In the genomic region with DNA sequence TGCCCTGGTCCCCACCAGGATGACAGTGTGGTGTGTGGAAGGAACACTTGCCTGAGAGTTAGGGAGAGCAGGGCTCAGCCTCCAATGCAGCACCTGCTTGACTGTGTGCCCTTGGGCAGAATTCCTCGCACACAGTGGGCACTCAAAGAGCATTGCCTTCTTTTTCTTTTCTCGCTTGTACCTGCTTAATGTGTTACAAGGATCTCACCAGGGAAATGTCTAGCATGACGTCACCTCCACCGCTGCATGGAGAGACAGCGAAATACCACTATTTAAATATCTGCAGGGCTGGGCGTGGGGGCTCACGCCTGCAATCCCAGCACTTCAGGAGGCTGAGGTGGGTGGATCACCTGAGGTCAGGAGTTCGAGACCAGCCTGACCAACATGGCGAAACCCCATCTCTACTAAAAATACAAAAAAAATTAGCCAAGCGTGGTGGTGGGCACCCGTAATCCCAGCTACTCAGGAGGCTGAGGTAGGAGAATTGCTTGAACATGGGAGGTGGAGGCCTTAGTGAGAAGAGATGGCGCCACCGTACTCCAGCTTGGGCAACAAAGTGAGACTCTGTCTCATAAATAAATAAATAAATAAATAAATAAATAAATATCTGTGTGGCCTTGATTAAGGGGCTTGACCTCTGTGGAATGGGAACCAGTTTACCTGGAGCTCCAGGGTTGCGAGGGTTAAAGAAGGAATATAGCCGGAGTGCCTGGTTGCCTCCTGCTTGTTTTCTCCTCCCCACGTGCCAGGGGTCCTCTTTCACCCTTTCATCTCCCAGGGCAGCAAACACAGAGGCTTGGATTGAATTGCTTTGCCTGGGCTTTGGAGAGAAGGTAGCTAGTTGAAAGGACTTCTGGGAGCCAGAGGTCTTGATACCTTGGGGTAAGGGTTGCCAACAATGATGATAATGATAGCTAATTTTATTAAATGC, we compare ENCODE assay signal across 28 cellular contexts. TPM values are rescaled to one million over a fixed set of nuclear protein-coding genes. Genes with fewer than 3 reads are reported as not detected.
DNase-seq lines count a peak whose midpoint lies in the region; ATAC-seq lines count a peak whose summit lies in the region.
"Had no signal": no experiment of that assay in that cellular context is flagged by ENCODE, and none has a peak within 500 bp of the region (broad histone marks: within the 10 kb centered on the region; RNA-seq: fewer than 3 reads in every experiment).

No MANE protein-coding gene starts in this region.

- DNase-seq in NCI-H1417 (lab: John Stamatoyannopoulos, UW) (peak in 2 of 3 experiments; percentile 39 to 56), NCI-H1417 treated with DMSO at 0.1 percent for 48 hours (lab: John Stamatoyannopoulos, UW) (no peak), NCI-H2107 (lab: John Stamatoyannopoulos, UW) (peak; percentile 71), iPS-NIHi11 (ENCODE audit: low spot score) (peak; percentile 31), renal cortical epithelial cell (ENCODE audit: low read depth) (peak; percentile 85), nucleus accumbens (lab: John Stamatoyannopoulos, UW) (no peak), NAMALWA (ENCODE audit: low spot score) (no peak)
- DNase-seq: activated CD4-positive, alpha-beta T cell treated with anti-CD3 and anti-CD28 coated beads for 48 hours; activated T-cell treated with anti-CD3 and anti-CD28 coated beads, Interleukin-2, amount 50 U/mL, for 4 hours; body of pancreas; CD8-positive, alpha-beta T cell; DMS153; GDM1; heart left ventricle; naive thymus-derived CD4-positive, alpha-beta T cell; NCI-H1105; stimulated activated CD4-positive, alpha-beta T cell treated with anti-CD3 and anti-CD28 coated beads, Interleukin-15, amount 100 ng/mL, for 24 hours; stimulated activated naive CD8-positive, alpha-beta T cell treated with anti-CD3 and anti-CD28 coated beads, Interleukin-15, amount 100 ng/mL, for 72 hours; T-helper 2 cell had no signal

- no peak for ATAC-seq in HG02763 (IDR thresholded peaks at IDR 0.05; ENCODE audit: unreplicated experiment)
- ATAC-seq: activated T-cell treated with anti-CD3 and anti-CD28 coated beads, Interleukin-2, amount 50 U/mL, for 4 hours; body of pancreas; CD8-positive, alpha-beta T cell; heart left ventricle; left lobe of liver; naive thymus-derived CD4-positive, alpha-beta T cell; SK-N-SH treated with all-trans-retinoic acid at 6 μM for 48 hours; stimulated activated naive CD8-positive, alpha-beta T cell treated with anti-CD3 and anti-CD28 coated beads, Interleukin-15, amount 100 ng/mL, for 72 hours had no signal

RNA-seq across cellular contexts. Expression of gene SNX29, which starts 16.3 kb away (rescaled TPM):
- 4.7 and 62.9 TPM in 2 replicates for total RNA-seq in renal cortical epithelial cell

RNA-seq across cellular contexts. Expression of gene TNFRSF17, which starts 27.8 kb away (rescaled TPM):
- not detected in 2 replicates for total RNA-seq in renal cortical epithelial cell
- total RNA-seq: activated CD8-positive, alpha-beta memory T cell treated with anti-CD3 and anti-CD28 coated beads for 36 hours; activated T-cell treated with anti-CD3 and anti-CD28 coated beads, Interleukin-2, amount 50 U/mL, for 4 hours; body of pancreas; CD8-positive, alpha-beta T cell; cerebellum; fibroblast of villous mesenchyme; H4; posterior vena cava; tibial nerve had no signal

RNA-seq across cellular contexts. Expression of gene NPIPB2, which starts 51.0 kb away (rescaled TPM):
- total RNA-seq in renal cortical epithelial cell: 1.0 and 4.0 TPM in 2 replicates

Comparison
In these comparisons a context has a peak if more than half of its experiments do, and no peak if none do; other contexts are left out.
1. DNase-seq: peak in NCI-H1417 (2 of 3), NCI-H2107 (single experiment), iPS-NIHi11 (single experiment) and renal cortical epithelial cell (single experiment); none in NCI-H1417 treated with DMSO at 0.1 percent for 48 hours (single experiment), nucleus accumbens (0 of 56) and NAMALWA (single experiment).